Comparison of ENCODE assay signal across 33 cellular contexts in the genomic region with DNA sequence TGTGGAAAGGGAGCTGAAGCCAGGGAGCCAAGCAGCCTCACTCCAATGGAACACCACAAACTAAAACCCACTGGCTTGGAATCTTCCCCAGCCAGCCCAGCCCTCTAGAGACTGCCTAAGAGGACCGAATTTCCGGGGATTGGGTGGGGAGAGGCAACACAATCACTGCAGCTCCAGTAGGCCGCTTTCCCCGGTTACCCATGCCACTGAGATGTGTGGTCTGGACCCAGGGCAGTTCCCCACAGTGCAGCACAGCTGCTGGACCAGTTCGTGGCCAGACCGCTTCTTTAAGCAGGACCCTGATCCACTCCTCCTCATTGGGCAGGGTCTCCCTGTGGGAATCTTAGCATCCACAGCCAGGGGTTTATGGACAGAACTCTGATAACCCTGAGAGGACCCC.
"Had no signal": no experiment of that assay in that cellular context is flagged by ENCODE, and none has a peak within 500 bp of the region (broad histone marks: within the 10 kb centered on the region; RNA-seq: fewer than 3 reads in every experiment).

No MANE protein-coding gene starts in this region.

- DNase-seq: Karpas-422, Kasumi-1, MG63, MM.1S, MV-4-11, NCI-H1048, NCI-H1092, NCI-H1092 treated with DMSO at 0.1 percent for 48 hours, NCI-H1105, NCI-H1105 treated with DMSO at 0.1 percent for 48 hours, NCI-H1417, NCI-H1417 treated with DMSO at 0.1 percent for 48 hours, NCI-H1436, NCI-H1436 treated with DMSO at 0.1 percent for 48 hours, NCI-H146, NCI-H1694, NCI-H1694 treated with DMSO at 0.1 percent for 48 hours, NCI-H187, NCI-H187 treated with DMSO at 0.1 percent for 48 hours, NCI-H1930, NCI-H2029, NCI-H2029 treated with DMSO at 0.1 percent for 48 hours, NCI-H2081, NCI-H2081 treated with DMSO at 0.1 percent for 48 hours, NCI-H2107, NCI-H2171, NCI-H2171 treated with DMSO at 0.1 percent for 48 hours, NCI-H2227 treated with DMSO at 0.1 percent for 48 hours, NCI-H226, NCI-H345, NCI-H446, NCI-H446 treated with DMSO at 0.1 percent for 48 hours, NCI-H510A had no signal
